1 cellular context compared by ENCODE assay signal in the genomic region with DNA sequence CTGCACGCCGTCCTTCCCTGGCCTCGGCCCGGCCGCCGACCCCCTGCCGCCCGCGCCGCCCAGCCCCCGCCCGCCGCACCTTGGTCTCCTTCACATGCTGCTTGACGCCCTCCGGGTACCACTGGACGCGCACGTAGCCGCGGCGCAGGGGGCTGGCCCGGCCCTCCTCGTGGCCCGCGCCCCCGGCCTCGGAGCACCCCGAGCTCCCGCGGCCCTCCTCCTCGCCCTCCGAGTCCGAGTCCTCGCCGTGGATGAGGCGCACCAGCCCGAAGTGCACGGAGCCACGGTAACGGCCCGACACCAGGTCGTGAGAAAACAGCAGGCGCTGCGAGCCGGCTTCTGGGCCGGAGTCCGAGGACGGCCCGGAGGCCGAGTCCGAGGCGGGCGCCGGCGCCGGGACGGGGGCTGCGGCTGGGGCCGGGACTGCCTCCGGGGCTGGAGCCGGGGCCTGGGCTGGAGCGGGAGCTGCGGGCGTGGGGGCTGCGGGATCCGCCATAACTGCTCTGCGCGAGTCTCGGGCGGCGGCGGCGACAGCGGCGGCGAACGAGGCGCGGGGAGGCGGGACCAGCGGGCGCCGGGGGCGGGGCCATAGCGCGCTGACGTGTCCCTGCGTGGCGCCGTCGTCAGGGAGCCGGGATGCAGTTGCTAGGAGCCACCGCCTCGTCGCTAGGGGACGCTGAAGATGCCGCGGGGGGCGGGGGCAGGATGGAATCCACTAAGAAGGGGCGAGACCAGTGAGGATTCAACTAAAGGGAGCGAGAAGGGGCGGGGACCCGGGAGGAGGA.
TF ChIP-seq lines count a peak whose summit lies in the region.

A gene (minus strand): TSS at position 507 of the 785 bp plus-strand sequence. CDS start 11 bp downstream, at position 496.

TF ChIP-seq in GM12878, 131 proteins besides CTCF, POLR2A, EP300 and RAD21 (continued from another document):
- TF ChIP-seq, protein P1, sequence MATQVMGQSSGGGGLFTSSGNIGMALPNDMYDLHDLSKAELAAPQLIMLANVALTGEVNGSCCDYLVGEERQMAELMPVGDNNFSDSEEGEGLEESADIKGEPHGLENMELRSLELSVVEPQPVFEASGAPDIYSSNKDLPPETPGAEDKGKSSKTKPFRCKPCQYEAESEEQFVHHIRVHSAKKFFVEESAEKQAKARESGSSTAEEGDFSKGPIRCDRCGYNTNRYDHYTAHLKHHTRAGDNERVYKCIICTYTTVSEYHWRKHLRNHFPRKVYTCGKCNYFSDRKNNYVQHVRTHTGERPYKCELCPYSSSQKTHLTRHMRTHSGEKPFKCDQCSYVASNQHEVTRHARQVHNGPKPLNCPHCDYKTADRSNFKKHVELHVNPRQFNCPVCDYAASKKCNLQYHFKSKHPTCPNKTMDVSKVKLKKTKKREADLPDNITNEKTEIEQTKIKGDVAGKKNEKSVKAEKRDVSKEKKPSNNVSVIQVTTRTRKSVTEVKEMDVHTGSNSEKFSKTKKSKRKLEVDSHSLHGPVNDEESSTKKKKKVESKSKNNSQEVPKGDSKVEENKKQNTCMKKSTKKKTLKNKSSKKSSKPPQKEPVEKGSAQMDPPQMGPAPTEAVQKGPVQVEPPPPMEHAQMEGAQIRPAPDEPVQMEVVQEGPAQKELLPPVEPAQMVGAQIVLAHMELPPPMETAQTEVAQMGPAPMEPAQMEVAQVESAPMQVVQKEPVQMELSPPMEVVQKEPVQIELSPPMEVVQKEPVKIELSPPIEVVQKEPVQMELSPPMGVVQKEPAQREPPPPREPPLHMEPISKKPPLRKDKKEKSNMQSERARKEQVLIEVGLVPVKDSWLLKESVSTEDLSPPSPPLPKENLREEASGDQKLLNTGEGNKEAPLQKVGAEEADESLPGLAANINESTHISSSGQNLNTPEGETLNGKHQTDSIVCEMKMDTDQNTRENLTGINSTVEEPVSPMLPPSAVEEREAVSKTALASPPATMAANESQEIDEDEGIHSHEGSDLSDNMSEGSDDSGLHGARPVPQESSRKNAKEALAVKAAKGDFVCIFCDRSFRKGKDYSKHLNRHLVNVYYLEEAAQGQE (IDR thresholded peaks at IDR 0.05; ENCODE audit: low read depth, low read length): no peak
- TF ChIP-seq WRNIP1 (IDR thresholded peaks at IDR 0.05; ENCODE audit: borderline replicate concordance, low read depth, low read length) (no peak), CHD1 (IDR thresholded peaks at IDR 0.05; ENCODE audit: low read depth, low read length) (no peak), SREBF1 (IDR thresholded peaks at IDR 0.05; ENCODE audit: low read length) (no peak), SP1 (IDR thresholded peaks at IDR 0.05; ENCODE audit: low read depth, low read length) (no peak), EGR1 (IDR thresholded peaks at IDR 0.05; ENCODE audit: borderline replicate concordance in 1 of 2, low read depth in 2 of 2, low read length in 2 of 2) (peak; percentile 16 to 82; a peak in 1 of 3 replicates)
- TF ChIP-seq, protein P2, sequence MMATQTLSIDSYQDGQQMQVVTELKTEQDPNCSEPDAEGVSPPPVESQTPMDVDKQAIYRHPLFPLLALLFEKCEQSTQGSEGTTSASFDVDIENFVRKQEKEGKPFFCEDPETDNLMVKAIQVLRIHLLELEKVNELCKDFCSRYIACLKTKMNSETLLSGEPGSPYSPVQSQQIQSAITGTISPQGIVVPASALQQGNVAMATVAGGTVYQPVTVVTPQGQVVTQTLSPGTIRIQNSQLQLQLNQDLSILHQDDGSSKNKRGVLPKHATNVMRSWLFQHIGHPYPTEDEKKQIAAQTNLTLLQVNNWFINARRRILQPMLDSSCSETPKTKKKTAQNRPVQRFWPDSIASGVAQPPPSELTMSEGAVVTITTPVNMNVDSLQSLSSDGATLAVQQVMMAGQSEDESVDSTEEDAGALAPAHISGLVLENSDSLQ (IDR thresholded peaks at IDR 0.05): no peak
